1 cellular context compared by ENCODE assay signal in the genomic region with DNA sequence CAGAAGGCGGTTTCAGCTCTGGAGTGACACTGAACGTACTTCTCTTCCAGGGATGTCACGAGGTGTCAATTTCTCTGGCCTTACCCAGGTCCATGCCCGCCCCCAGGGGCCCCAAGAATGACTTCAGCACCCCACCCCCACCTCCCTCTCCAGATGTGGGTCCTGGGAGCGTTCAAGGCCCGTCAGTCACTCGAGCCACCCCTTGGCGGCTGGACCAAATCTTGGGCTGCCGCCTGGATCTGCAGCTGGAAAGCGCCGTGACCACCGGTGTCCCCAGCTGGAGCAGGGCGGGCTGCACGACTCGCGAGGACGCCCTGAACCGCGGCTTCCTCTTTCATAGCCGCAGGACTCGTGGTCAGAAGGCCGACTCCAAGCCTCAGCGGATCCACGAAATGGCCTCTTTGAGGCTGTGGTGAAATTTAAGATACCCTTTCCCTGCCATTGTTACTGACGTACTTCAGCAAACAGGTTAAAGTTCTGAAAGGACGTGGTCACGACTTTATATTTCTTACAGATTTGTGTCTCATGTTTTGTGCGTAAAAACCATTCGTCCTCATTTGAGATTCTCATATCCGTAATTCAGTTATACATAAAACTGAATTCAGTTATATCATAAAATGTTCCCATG.
TF ChIP-seq lines count a peak whose summit lies in the region.

No MANE protein-coding gene starts in this region.

TF ChIP-seq in HepG2, 621 proteins besides CTCF, POLR2A, EP300 and RAD21 (continued from another document and continues in another):
- TF ChIP-seq, protein P1, sequence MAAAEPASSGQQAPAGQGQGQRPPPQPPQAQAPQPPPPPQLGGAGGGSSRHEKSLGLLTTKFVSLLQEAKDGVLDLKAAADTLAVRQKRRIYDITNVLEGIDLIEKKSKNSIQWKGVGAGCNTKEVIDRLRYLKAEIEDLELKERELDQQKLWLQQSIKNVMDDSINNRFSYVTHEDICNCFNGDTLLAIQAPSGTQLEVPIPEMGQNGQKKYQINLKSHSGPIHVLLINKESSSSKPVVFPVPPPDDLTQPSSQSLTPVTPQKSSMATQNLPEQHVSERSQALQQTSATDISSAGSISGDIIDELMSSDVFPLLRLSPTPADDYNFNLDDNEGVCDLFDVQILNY (CRISPR knock-in tag; conservative IDR thresholded peaks at IDR 0.05), result peak; percentile 58; the same call in 1 of the 2 replicates
- TF ChIP-seq AGO1 (IDR thresholded peaks at IDR 0.05; ENCODE audit: low read depth, low read length, poor library complexity, severe bottlenecking), result no peak
- no peak for TF ChIP-seq ZNF562 (CRISPR knock-in tag; IDR thresholded peaks at IDR 0.05; ENCODE audit: borderline replicate concordance)
- TF ChIP-seq, protein P2, sequence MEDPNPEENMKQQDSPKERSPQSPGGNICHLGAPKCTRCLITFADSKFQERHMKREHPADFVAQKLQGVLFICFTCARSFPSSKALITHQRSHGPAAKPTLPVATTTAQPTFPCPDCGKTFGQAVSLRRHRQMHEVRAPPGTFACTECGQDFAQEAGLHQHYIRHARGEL (CRISPR knock-in tag; IDR thresholded peaks at IDR 0.05), result peak; percentile 38; the same call in 1 of the 2 replicates
- no peak for TF ChIP-seq FOXK1 (CRISPR knock-in tag; IDR thresholded peaks at IDR 0.05; ENCODE audit: borderline replicate concordance, low read depth)
- TF ChIP-seq, protein P3, sequence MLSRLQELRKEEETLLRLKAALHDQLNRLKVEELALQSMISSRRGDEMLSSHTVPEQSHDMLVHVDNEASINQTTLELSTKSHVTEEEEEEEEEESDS (CRISPR knock-in tag; IDR thresholded peaks at IDR 0.05; ENCODE audit: borderline replicate concordance), result no peak
- TF ChIP-seq ZNF839 (CRISPR knock-in tag; IDR thresholded peaks at IDR 0.05; ENCODE audit: borderline replicate concordance), result no peak
- TF ChIP-seq NR2F2 (IDR thresholded peaks at IDR 0.05; ENCODE audit: borderline replicate concordance, low read depth), result 0 out of 2 replicates have a peak, but pooled peaks have one; percentile 2
- TF ChIP-seq TAF15 (IDR thresholded peaks at IDR 0.05; ENCODE audit: low read depth, low read length, poor library complexity, severe bottlenecking), result no peak
- TF ChIP-seq TMF1 (CRISPR knock-in tag; IDR thresholded peaks at IDR 0.05; ENCODE audit: low read depth), result peak; percentile 48; the same call in 1 of the 2 replicates
- TF ChIP-seq ZNF713 (CRISPR knock-in tag; IDR thresholded peaks at IDR 0.05), result 0 out of 2 replicates have a peak, but pooled peaks have one; percentile 20
- TF ChIP-seq, protein P4, sequence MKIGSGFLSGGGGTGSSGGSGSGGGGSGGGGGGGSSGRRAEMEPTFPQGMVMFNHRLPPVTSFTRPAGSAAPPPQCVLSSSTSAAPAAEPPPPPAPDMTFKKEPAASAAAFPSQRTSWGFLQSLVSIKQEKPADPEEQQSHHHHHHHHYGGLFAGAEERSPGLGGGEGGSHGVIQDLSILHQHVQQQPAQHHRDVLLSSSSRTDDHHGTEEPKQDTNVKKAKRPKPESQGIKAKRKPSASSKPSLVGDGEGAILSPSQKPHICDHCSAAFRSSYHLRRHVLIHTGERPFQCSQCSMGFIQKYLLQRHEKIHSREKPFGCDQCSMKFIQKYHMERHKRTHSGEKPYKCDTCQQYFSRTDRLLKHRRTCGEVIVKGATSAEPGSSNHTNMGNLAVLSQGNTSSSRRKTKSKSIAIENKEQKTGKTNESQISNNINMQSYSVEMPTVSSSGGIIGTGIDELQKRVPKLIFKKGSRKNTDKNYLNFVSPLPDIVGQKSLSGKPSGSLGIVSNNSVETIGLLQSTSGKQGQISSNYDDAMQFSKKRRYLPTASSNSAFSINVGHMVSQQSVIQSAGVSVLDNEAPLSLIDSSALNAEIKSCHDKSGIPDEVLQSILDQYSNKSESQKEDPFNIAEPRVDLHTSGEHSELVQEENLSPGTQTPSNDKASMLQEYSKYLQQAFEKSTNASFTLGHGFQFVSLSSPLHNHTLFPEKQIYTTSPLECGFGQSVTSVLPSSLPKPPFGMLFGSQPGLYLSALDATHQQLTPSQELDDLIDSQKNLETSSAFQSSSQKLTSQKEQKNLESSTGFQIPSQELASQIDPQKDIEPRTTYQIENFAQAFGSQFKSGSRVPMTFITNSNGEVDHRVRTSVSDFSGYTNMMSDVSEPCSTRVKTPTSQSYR (CRISPR knock-in tag; IDR thresholded peaks at IDR 0.05; ENCODE audit: borderline replicate concordance), result peak; percentile 69; the same call in 1 of the 2 replicates
- TF ChIP-seq TEAD2 (CRISPR knock-in tag; IDR thresholded peaks at IDR 0.05), result no peak
- TF ChIP-seq, protein P5, sequence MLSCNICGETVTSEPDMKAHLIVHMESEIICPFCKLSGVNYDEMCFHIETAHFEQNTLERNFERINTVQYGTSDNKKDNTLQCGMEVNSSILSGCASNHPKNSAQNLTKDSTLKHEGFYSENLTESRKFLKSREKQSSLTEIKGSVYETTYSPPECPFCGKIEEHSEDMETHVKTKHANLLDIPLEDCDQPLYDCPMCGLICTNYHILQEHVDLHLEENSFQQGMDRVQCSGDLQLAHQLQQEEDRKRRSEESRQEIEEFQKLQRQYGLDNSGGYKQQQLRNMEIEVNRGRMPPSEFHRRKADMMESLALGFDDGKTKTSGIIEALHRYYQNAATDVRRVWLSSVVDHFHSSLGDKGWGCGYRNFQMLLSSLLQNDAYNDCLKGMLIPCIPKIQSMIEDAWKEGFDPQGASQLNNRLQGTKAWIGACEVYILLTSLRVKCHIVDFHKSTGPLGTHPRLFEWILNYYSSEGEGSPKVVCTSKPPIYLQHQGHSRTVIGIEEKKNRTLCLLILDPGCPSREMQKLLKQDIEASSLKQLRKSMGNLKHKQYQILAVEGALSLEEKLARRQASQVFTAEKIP (CRISPR knock-in tag; IDR thresholded peaks at IDR 0.05; ENCODE audit: borderline replicate concordance), result no peak
- TF ChIP-seq ZNF558 (CRISPR knock-in tag; IDR thresholded peaks at IDR 0.05; ENCODE audit: borderline replicate concordance), result no peak
- no peak for TF ChIP-seq ETV6 (CRISPR knock-in tag; conservative IDR thresholded peaks at IDR 0.05)
- TF ChIP-seq, protein P6, sequence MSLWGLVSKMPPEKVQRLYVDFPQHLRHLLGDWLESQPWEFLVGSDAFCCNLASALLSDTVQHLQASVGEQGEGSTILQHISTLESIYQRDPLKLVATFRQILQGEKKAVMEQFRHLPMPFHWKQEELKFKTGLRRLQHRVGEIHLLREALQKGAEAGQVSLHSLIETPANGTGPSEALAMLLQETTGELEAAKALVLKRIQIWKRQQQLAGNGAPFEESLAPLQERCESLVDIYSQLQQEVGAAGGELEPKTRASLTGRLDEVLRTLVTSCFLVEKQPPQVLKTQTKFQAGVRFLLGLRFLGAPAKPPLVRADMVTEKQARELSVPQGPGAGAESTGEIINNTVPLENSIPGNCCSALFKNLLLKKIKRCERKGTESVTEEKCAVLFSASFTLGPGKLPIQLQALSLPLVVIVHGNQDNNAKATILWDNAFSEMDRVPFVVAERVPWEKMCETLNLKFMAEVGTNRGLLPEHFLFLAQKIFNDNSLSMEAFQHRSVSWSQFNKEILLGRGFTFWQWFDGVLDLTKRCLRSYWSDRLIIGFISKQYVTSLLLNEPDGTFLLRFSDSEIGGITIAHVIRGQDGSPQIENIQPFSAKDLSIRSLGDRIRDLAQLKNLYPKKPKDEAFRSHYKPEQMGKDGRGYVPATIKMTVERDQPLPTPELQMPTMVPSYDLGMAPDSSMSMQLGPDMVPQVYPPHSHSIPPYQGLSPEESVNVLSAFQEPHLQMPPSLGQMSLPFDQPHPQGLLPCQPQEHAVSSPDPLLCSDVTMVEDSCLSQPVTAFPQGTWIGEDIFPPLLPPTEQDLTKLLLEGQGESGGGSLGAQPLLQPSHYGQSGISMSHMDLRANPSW (CRISPR knock-in tag; IDR thresholded peaks at IDR 0.05; ENCODE audit: borderline replicate concordance), result no peak
- TF ChIP-seq ZNF383 (CRISPR knock-in tag; IDR thresholded peaks at IDR 0.05; ENCODE audit: borderline replicate concordance), result no peak
- no peak for TF ChIP-seq SMARCE1 (IDR thresholded peaks at IDR 0.05; ENCODE audit: borderline replicate concordance)
- TF ChIP-seq, protein P7, sequence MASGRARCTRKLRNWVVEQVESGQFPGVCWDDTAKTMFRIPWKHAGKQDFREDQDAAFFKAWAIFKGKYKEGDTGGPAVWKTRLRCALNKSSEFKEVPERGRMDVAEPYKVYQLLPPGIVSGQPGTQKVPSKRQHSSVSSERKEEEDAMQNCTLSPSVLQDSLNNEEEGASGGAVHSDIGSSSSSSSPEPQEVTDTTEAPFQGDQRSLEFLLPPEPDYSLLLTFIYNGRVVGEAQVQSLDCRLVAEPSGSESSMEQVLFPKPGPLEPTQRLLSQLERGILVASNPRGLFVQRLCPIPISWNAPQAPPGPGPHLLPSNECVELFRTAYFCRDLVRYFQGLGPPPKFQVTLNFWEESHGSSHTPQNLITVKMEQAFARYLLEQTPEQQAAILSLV (CRISPR knock-in tag; IDR thresholded peaks at IDR 0.05; ENCODE audit: borderline replicate concordance), result no peak
- 0 out of 2 replicates have a peak, but pooled peaks have one; percentile 18 for TF ChIP-seq SMAD1 (CRISPR knock-in tag; IDR thresholded peaks at IDR 0.05; ENCODE audit: borderline replicate concordance, low read depth)
- TF ChIP-seq ZNF746 (CRISPR knock-in tag; IDR thresholded peaks at IDR 0.05), result peak; percentile 20; the same call in 1 of the 2 replicates
- no peak for TF ChIP-seq NKX3-1 (CRISPR knock-in tag; IDR thresholded peaks at IDR 0.05)
- no peak for TF ChIP-seq ZSCAN21 (CRISPR knock-in tag; IDR thresholded peaks at IDR 0.05; ENCODE audit: borderline replicate concordance)
- TF ChIP-seq, protein P8, sequence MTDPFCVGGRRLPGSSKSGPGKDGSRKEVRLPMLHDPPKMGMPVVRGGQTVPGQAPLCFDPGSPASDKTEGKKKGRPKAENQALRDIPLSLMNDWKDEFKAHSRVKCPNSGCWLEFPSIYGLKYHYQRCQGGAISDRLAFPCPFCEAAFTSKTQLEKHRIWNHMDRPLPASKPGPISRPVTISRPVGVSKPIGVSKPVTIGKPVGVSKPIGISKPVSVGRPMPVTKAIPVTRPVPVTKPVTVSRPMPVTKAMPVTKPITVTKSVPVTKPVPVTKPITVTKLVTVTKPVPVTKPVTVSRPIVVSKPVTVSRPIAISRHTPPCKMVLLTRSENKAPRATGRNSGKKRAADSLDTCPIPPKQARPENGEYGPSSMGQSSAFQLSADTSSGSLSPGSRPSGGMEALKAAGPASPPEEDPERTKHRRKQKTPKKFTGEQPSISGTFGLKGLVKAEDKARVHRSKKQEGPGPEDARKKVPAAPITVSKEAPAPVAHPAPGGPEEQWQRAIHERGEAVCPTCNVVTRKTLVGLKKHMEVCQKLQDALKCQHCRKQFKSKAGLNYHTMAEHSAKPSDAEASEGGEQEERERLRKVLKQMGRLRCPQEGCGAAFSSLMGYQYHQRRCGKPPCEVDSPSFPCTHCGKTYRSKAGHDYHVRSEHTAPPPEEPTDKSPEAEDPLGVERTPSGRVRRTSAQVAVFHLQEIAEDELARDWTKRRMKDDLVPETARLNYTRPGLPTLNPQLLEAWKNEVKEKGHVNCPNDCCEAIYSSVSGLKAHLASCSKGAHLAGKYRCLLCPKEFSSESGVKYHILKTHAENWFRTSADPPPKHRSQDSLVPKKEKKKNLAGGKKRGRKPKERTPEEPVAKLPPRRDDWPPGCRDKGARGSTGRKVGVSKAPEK (CRISPR knock-in tag; IDR thresholded peaks at IDR 0.05; ENCODE audit: borderline replicate concordance), result no peak
- TF ChIP-seq, protein P9, sequence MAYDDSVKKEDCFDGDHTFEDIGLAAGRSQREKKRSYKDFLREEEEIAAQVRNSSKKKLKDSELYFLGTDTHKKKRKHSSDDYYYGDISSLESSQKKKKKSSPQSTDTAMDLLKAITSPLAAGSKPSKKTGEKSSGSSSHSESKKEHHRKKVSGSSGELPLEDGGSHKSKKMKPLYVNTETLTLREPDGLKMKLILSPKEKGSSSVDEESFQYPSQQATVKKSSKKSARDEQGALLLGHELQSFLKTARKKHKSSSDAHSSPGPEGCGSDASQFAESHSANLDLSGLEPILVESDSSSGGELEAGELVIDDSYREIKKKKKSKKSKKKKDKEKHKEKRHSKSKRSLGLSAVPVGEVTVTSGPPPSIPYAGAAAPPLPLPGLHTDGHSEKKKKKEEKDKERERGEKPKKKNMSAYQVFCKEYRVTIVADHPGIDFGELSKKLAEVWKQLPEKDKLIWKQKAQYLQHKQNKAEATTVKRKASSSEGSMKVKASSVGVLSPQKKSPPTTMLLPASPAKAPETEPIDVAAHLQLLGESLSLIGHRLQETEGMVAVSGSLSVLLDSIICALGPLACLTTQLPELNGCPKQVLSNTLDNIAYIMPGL (CRISPR knock-in tag; IDR thresholded peaks at IDR 0.05; ENCODE audit: borderline replicate concordance in 1 of 2, low read depth in 1 of 2), result no peak
- no peak for TF ChIP-seq AKAP8 (CRISPR knock-in tag; IDR thresholded peaks at IDR 0.05)
- no peak for TF ChIP-seq YY1 (IDR thresholded peaks at IDR 0.05; ENCODE audit: insufficient read depth, insufficient replicate concordance, low read depth, low read length)
- no peak for TF ChIP-seq ZNF431 (CRISPR knock-in tag; IDR thresholded peaks at IDR 0.05; ENCODE audit: borderline replicate concordance, low read depth)
- no peak for TF ChIP-seq ATM (IDR thresholded peaks at IDR 0.05; ENCODE audit: borderline replicate concordance)
- no peak for TF ChIP-seq ZNF101 (CRISPR knock-in tag; IDR thresholded peaks at IDR 0.05; ENCODE audit: borderline replicate concordance, low read depth)
- no peak for TF ChIP-seq SP4 (CRISPR knock-in tag; IDR thresholded peaks at IDR 0.05)
- TF ChIP-seq MTF2 (CRISPR knock-in tag; IDR thresholded peaks at IDR 0.05; ENCODE audit: borderline replicate concordance), result no peak
- no peak; the same call in 1 of the 2 replicates for TF ChIP-seq HOXA3 (CRISPR knock-in tag; IDR thresholded peaks at IDR 0.05)
- TF ChIP-seq ZNF441 (CRISPR knock-in tag; IDR thresholded peaks at IDR 0.05; ENCODE audit: borderline replicate concordance), result 0 out of 2 replicates have a peak, but pooled peaks have one; percentile 22
- no peak for TF ChIP-seq ERF (CRISPR knock-in tag; IDR thresholded peaks at IDR 0.05)
- TF ChIP-seq, protein P10, sequence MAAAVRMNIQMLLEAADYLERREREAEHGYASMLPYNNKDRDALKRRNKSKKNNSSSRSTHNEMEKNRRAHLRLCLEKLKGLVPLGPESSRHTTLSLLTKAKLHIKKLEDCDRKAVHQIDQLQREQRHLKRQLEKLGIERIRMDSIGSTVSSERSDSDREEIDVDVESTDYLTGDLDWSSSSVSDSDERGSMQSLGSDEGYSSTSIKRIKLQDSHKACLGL (CRISPR knock-in tag; IDR thresholded peaks at IDR 0.05), result peak; percentile 67
- TF ChIP-seq, protein P11, sequence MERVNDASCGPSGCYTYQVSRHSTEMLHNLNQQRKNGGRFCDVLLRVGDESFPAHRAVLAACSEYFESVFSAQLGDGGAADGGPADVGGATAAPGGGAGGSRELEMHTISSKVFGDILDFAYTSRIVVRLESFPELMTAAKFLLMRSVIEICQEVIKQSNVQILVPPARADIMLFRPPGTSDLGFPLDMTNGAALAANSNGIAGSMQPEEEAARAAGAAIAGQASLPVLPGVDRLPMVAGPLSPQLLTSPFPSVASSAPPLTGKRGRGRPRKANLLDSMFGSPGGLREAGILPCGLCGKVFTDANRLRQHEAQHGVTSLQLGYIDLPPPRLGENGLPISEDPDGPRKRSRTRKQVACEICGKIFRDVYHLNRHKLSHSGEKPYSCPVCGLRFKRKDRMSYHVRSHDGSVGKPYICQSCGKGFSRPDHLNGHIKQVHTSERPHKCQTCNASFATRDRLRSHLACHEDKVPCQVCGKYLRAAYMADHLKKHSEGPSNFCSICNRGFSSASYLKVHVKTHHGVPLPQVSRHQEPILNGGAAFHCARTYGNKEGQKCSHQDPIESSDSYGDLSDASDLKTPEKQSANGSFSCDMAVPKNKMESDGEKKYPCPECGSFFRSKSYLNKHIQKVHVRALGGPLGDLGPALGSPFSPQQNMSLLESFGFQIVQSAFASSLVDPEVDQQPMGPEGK (CRISPR knock-in tag; IDR thresholded peaks at IDR 0.05), result peak; percentile 78
- TF ChIP-seq CHD4 (IDR thresholded peaks at IDR 0.05; ENCODE audit: borderline replicate concordance, low read length), result peak; percentile 61; the same call in 1 of the 2 replicates
- no peak for TF ChIP-seq DNMT1 (CRISPR knock-in tag; IDR thresholded peaks at IDR 0.05)
- no peak for TF ChIP-seq EZH2 (conservative IDR thresholded peaks at IDR 0.05; ENCODE audit: low read depth, low read length)
- TF ChIP-seq NR1H2 (CRISPR knock-in tag; IDR thresholded peaks at IDR 0.05; ENCODE audit: borderline replicate concordance, low read depth), result no peak; the same call in 1 of the 2 replicates
